In genomic region chr21:42121792-42122191, GRCh38 we compare ENCODE assay signal across 23 cellular contexts. TPM values are rescaled to one million over a fixed set of nuclear protein-coding genes. Genes with fewer than 3 reads are reported as not detected.
A peak's percentile ranks its signal among the peaks of the same experiment; 100 is the strongest.
DNase-seq lines count a peak whose midpoint lies in the region; ATAC-seq, FAIRE-seq and TF ChIP-seq lines count a peak whose summit lies in the region.
"Had no signal": no experiment of that assay in that cellular context is flagged by ENCODE, and none has a peak within 500 bp of the region (broad histone marks: within the 10 kb centered on the region; RNA-seq: fewer than 3 reads in every experiment).

No MANE protein-coding gene starts in this region.

- TF ChIP-seq CTCF in Loucy (conservative IDR thresholded peaks at IDR 0.05; ENCODE audit: low read length) (no peak), Peyer's patch (IDR thresholded peaks at IDR 0.05) (no peak), HepG2 (CRISPR knock-in tag; IDR thresholded peaks at IDR 0.05) (no peak)

- FAIRE-seq in HepG2 (lab: Jason Lieb, UNC): no peak
- FAIRE-seq: endothelial cell of umbilical vein had no signal

- DNase-seq in ACHN (peak; percentile 17), Peyer's patch (peak in 2 of 3 donors; percentile 64 to 71), HepG2 (ENCODE audit: low spot score) (no peak), T-helper 17 cell (no peak), DMS153 treated with DMSO at 0.1 percent for 48 hours (lab: John Stamatoyannopoulos, UW; ENCODE audit: unreplicated experiment) (no peak), HK-2 (ENCODE audit: unreplicated experiment) (no peak)
- DNase-seq: brain microvascular endothelial cell; NCI-H1105 treated with DMSO at 0.1 percent for 48 hours; SK-N-SH; stimulated activated CD4-positive, alpha-beta T cell treated with anti-CD3 and anti-CD28 coated beads, Interleukin-2, amount 100 ng/mL, for 24 hours; stimulated activated naive CD8-positive, alpha-beta T cell treated with anti-CD3 and anti-CD28 coated beads, Interleukin-15, Interleukin-2, amounts not matched to agents 100 U/mL and 50 U/mL, for 24 hours had no signal

- peaks cover 19% of the 10 kb centered on the region for H3K4me1 Mint-ChIP-seq in T-helper 17 cell

- H3K27ac Mint-ChIP-seq in T-helper 17 cell: no peak overlapping the region
- H3K27ac Mint-ChIP-seq: activated T-helper 17 cell treated with anti-CD3 and anti-CD28 coated beads, Interleukin-2, amount 50 U/mL, for 72 hours; dendritic cell treated with granulocyte-macrophage colony-stimulating factor and Interleukin-4, amounts not matched to agents 40 ng/mL and 50 ng/mL, for 4 days; natural killer cell treated with Interleukin-12 subunit alpha and Interleukin-12 subunit beta and Interleukin-15 and Interleukin-18, amount 100 ng/mL, for 72 hours had no signal

- peaks cover 15% of the 10 kb centered on the region for H3F3A ChIP-seq in Loucy (ENCODE audit: low read depth)

- H3K36me3 Mint-ChIP-seq in T-helper 17 cell (ENCODE audit: low read depth): peaks cover 5% of the 10 kb centered on the region
- H3K36me3 Mint-ChIP-seq: natural killer cell treated with Interleukin-12 subunit alpha and Interleukin-12 subunit beta and Interleukin-15 and Interleukin-18, amount 100 ng/mL, for 72 hours; type B pancreatic cell had no signal

- TF ChIP-seq EP300 in HepG2 (IDR thresholded peaks at IDR 0.05; ENCODE audit: low read depth in 2 of 2, low read length in 2 of 2): no peak
- no peak for TF ChIP-seq EP300 in HepG2 (CRISPR knock-in tag; IDR thresholded peaks at IDR 0.05; ENCODE audit: borderline replicate concordance)

- H3K27ac ChIP-seq in Peyer's patch (no peak overlapping the region), HepG2 (ENCODE audit: extremely low read length, insufficient read depth, low read length) (no peak overlapping the region)
- H3K27ac ChIP-seq: brain microvascular endothelial cell, foreskin keratinocyte, HL-60 had no signal

- POLR2A ChIA-PET in HepG2 (lab: Yijun Ruan, JAX): no interaction called here

- H3K9ac ChIP-seq in Loucy (ENCODE audit: low read depth, low read length, poor library complexity, severe bottlenecking) (peak overlapping the region; percentile 92), HepG2 (ENCODE audit: insufficient read depth, low read depth, low read length) (no peak overlapping the region)
- H3K9ac ChIP-seq: SK-N-SH had no signal

- ATAC-seq in HepG2 (no peak), T-helper 17 cell (no peak), GM18511 (IDR thresholded peaks at IDR 0.05; ENCODE audit: unreplicated experiment) (no peak)
- ATAC-seq: activated T-helper 17 cell treated with anti-CD3 and anti-CD28 coated beads, Interleukin-2, amount 50 U/mL, for 72 hours; foreskin keratinocyte; natural killer cell treated with Interleukin-12 subunit alpha and Interleukin-12 subunit beta and Interleukin-15 and Interleukin-18, amount 100 ng/mL, for 72 hours; stimulated activated naive CD8-positive, alpha-beta T cell treated with anti-CD3 and anti-CD28 coated beads, Interleukin-15, Interleukin-2, amounts not matched to agents 100 U/mL and 50 U/mL, for 24 hours had no signal

- BruUV-seq in HepG2 (replicated peaks; lab: Mats Ljungman, UMichigan): no TSS peak

- TF ChIP-seq POLR2A in Peyer's patch (IDR thresholded peaks at IDR 0.05) (no peak), HepG2 (IDR thresholded peaks at IDR 0.05; ENCODE audit: insufficient read depth in 1 of 2, low read depth in 2 of 2, low read length in 2 of 2) (no peak)

- peak overlapping the region; percentile 76 for H3K4me2 ChIP-seq in Loucy (ENCODE audit: low read depth, low read length, poor library complexity, severe bottlenecking)
- H3K4me2 ChIP-seq in HepG2 (ENCODE audit: low read depth, low read length): no peak overlapping the region
- H3K4me2 ChIP-seq: SK-N-SH had no signal

- no peak overlapping the region for H3K4me3 Mint-ChIP-seq in T-helper 17 cell
- H3K4me3 Mint-ChIP-seq: activated T-helper 17 cell treated with anti-CD3 and anti-CD28 coated beads, Interleukin-2, amount 50 U/mL, for 72 hours; dendritic cell treated with granulocyte-macrophage colony-stimulating factor and Interleukin-4, amounts not matched to agents 40 ng/mL and 50 ng/mL, for 4 days; natural killer cell treated with Interleukin-12 subunit alpha and Interleukin-12 subunit beta and Interleukin-15 and Interleukin-18, amount 100 ng/mL, for 72 hours; type B pancreatic cell had no signal

- H2AFZ ChIP-seq in Loucy (ENCODE audit: low read length): no peak overlapping the region
- no peak overlapping the region for H2AFZ ChIP-seq in HepG2 (ENCODE audit: low read length)

- CTCF ChIA-PET in HepG2 (lab: Yijun Ruan, JAX; ENCODE audit: low intra/inter-chr PET ratio, low total read pairs): no interaction called here

- H3K9me2 ChIP-seq in Loucy (replicated peaks; ENCODE audit: low read depth, low read length): no peaks in the 10 kb centered on the region
- H3K9me2 ChIP-seq: SK-N-SH had no signal

- no peak for TF ChIP-seq RAD21 in HepG2 (CRISPR knock-in tag; IDR thresholded peaks at IDR 0.05)

- in situ Hi-C loops in ACHN (cut with HindIII; ENCODE audit: low pct_ligation_motif_present, low pct_unique_long_range_greater_than_20kb, low sequenced_read_pairs) (no loop called here), HepG2 (cut with HindIII; ENCODE audit: extremely low pct_ligation_motif_present, low pct_unique_long_range_greater_than_20kb) (loop anchor here (25.0 kb wide), 1 partner anchor 509 kb away; no protein-coding TSS in a partner anchor)

- no peaks in the 10 kb centered on the region for H4K20me1 ChIP-seq in Loucy (ENCODE audit: insufficient read depth, low read length, poor library complexity, severe bottlenecking)
- no peaks in the 10 kb centered on the region for H4K20me1 ChIP-seq in HepG2 (ENCODE audit: insufficient read depth, low read length)

- H3K36me3 ChIP-seq in Loucy (ENCODE audit: insufficient read depth, low read length): no peaks in the 10 kb centered on the region
- H3K36me3 ChIP-seq in Peyer's patch: no peaks in the 10 kb centered on the region
- no peaks in the 10 kb centered on the region for H3K36me3 ChIP-seq in HepG2 (replicated peaks in 1 of 2; ENCODE audit: control insufficient read depth in 1 of 2, insufficient read depth in 2 of 2, low read length in 2 of 2)
- H3K36me3 ChIP-seq: brain microvascular endothelial cell had no signal

- peak overlapping the region; percentile 64 for H3K4me3 ChIP-seq in Loucy (ENCODE audit: low read length, poor library complexity, severe bottlenecking)
- H3K4me3 ChIP-seq in Peyer's patch: no peak overlapping the region
- H3K4me3 ChIP-seq in HepG2 (replicated peaks in 1 of 3; ENCODE audit: insufficient read depth in 1 of 3, low read depth in 2 of 3, low read length in 3 of 3): no peak overlapping the region

- no peaks in the 10 kb centered on the region for H3K27me3 ChIP-seq in Loucy (ENCODE audit: insufficient read depth, low read length, poor library complexity, severe bottlenecking)
- H3K27me3 ChIP-seq in Peyer's patch: no peaks in the 10 kb centered on the region
- peaks cover 0 to 31% of the 10 kb centered on the region in 2 experiments; a peak in 2 of 5 replicates for H3K27me3 ChIP-seq in HepG2 (ENCODE audit: control insufficient read depth in 1 of 2, insufficient read depth in 2 of 2, low read length in 2 of 2)

- H3K79me2 ChIP-seq in Loucy (ENCODE audit: insufficient read depth, low read length) (peaks cover 65% of the 10 kb centered on the region), HepG2 (ENCODE audit: insufficient read depth, low read length) (no peaks in the 10 kb centered on the region)

- intact Hi-C loops in HepG2 (cut with micrococcal nuclease; ENCODE audit: unreplicated experiment): no loop called here

- WGBS in HepG2 (ENCODE audit: low lambda C conversion rate): no CpG with 5 or more reads among the region's 4 CpGs

- peaks cover 84% of the 10 kb centered on the region for H3K27me3 Mint-ChIP-seq in T-helper 17 cell

- H3K9me3 ChIP-seq in Loucy (ENCODE audit: insufficient read depth, low read depth, low read length) (no peaks in the 10 kb centered on the region), Peyer's patch (no peaks in the 10 kb centered on the region), HepG2 (ENCODE audit: low read length) (no peaks in the 10 kb centered on the region), T-helper 17 cell (ENCODE audit: control insufficient read depth, low read length, poor library complexity, severe bottlenecking) (no peaks in the 10 kb centered on the region)
- H3K9me3 ChIP-seq: SK-N-SH had no signal

- H3K4me1 ChIP-seq in Loucy (ENCODE audit: insufficient read depth, low read length, poor library complexity, severe bottlenecking): peaks cover 92% of the 10 kb centered on the region
- H3K4me1 ChIP-seq in Peyer's patch: no peaks in the 10 kb centered on the region
- H3K4me1 ChIP-seq in HepG2 (ENCODE audit: insufficient read depth, low read length): peaks cover 72% of the 10 kb centered on the region
- H3K4me1 ChIP-seq: foreskin keratinocyte had no signal

TF ChIP-seq in HepG2, 621 proteins besides CTCF, POLR2A, EP300 and RAD21:
- TF ChIP-seq ZMYM3 (CRISPR knock-in tag; IDR thresholded peaks at IDR 0.05) (0 out of 2 replicates have a peak, but pooled peaks have one; percentile 14), RBFOX2 (IDR thresholded peaks at IDR 0.05; ENCODE audit: low read depth, low read length) (no peak)

RNA-seq across cellular contexts. Expression of gene UMODL1, which starts 50.7 kb away (rescaled TPM):
- total RNA-seq in Peyer's patch (under 1 TPM in 3 of 4 donors, not detected in 1; 0.53 to 0.95 (median 0.83) TPM), HepG2 (2016; rRNA removed; fragmentation: Illumina TruSeq; extraction: Trizol) (not detected in 2 replicates), T-helper 17 cell (under 1 TPM; 0.23 to 0.99 TPM)
- not detected in 2 replicates for total RNA-seq in HepG2 (2016; cell fraction: cytosol; rRNA removed; fragmentation: Illumina TruSeq; extraction: Trizol; ENCODE audit: low read depth)
- not detected in 2 replicates for total RNA-seq in HepG2 (2016; cell fraction: insoluble cytoplasmic fraction; rRNA removed; fragmentation: Illumina TruSeq; extraction: Trizol)
- total RNA-seq in HepG2 (2016; cell fraction: membrane; rRNA removed; fragmentation: Illumina TruSeq; extraction: Trizol): not detected in 2 replicates
- total RNA-seq in HepG2 (2016; cell fraction: nucleus; rRNA removed; fragmentation: Illumina TruSeq; extraction: Trizol): not detected in 2 replicates
- not detected in 2 replicates for polyA plus RNA-seq in HepG2 (2011; rRNA removed)
- polyA plus RNA-seq in HepG2 (2011; cell fraction: cytosol; rRNA removed): not detected in 2 replicates
- polyA plus RNA-seq in HepG2 (2011; cell fraction: nucleus; rRNA removed): not detected in 2 replicates
- not detected in 2 replicates for polyA plus RNA-seq in HepG2 (2012)
- not detected in 2 replicates for polyA plus RNA-seq in HepG2 (2016; cell fraction: cytosol; fragmentation: Illumina TruSeq; extraction: Trizol; ENCODE audit: low read depth)
- polyA plus RNA-seq in HepG2 (2016; cell fraction: insoluble cytoplasmic fraction; fragmentation: Illumina TruSeq; extraction: Trizol; ENCODE audit: low read depth): not detected in 2 replicates
- polyA plus RNA-seq in HepG2 (2016; cell fraction: membrane; fragmentation: Illumina TruSeq; extraction: Trizol; ENCODE audit: low read depth): not detected in 2 replicates
- not detected in 2 replicates for polyA plus RNA-seq in HepG2 (2016; cell fraction: nucleus; fragmentation: Illumina TruSeq; extraction: Trizol; ENCODE audit: insufficient read depth, low read depth)
- not detected in 2 replicates for polyA minus RNA-seq in HepG2 (2011; rRNA and poly(A)+ RNA removed; ENCODE audit: low replicate concordance)
- polyA minus RNA-seq in HepG2 (2011; cell fraction: cytosol; rRNA and poly(A)+ RNA removed): not detected in 2 replicates
- polyA minus RNA-seq in HepG2 (2011; cell fraction: nucleus; rRNA and poly(A)+ RNA removed): not detected in 2 replicates
- total RNA-seq: A172; endothelial cell of umbilical vein; foreskin keratinocyte; kidney epithelial cell; mesenteric fat pad; natural killer cell treated with Interleukin-12 subunit alpha and Interleukin-12 subunit beta and Interleukin-15 and Interleukin-18, amount 100 ng/mL, for 72 hours had no signal
- polyA plus RNA-seq: endothelial cell of umbilical vein, foreskin keratinocyte, SK-N-SH had no signal

Comparison
In these comparisons a context has a peak if more than half of its experiments do, and no peak if none do; other contexts are left out.
1. DNase-seq: peak in ACHN (single experiment) and Peyer's patch (2 of 3); none in HepG2 (single experiment), T-helper 17 cell (0 of 3), DMS153 treated with DMSO at 0.1 percent for 48 hours (single experiment) and HK-2 (single experiment).